ENCODE assay signal across 3 cellular contexts in genomic region chr4:173829565-173829964, GRCh38.
"Had no signal": no experiment of that assay in that cellular context is flagged by ENCODE, and none has a peak within 500 bp of the region (broad histone marks: within the 10 kb centered on the region; RNA-seq: fewer than 3 reads in every experiment).

No MANE protein-coding gene starts in this region.

- DNase-seq: GDM1, GF-D8 had no signal

- H3K4me3 ChIP-seq: GM12878 had no signal

- ATAC-seq: GM12878 had no signal
